In the genomic region with DNA sequence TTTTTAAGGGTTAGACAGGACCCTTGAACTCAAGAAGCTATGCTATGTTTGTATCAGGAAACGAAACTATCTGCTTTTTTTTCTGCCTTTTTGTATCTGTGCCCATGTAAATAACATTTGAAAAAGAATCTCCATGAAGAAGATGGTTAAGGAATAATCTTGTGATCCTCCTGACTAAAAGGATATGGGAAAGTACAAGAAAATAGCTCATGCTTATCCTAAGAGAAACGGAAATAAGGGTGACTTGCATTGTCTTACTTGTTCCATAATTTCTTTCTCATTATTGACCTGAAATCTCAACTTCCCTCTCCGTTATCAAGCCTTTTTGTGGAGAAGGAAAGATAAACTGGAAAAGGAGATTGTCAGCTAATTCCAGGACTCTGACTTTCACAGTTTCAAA, we compare ENCODE assay signal across 8 cellular contexts. TPM values are rescaled to one million over a fixed set of nuclear protein-coding genes. Genes with fewer than 3 reads are reported as not detected.
"Had no signal": no experiment of that assay in that cellular context is flagged by ENCODE, and none has a peak within 500 bp of the region (broad histone marks: within the 10 kb centered on the region; RNA-seq: fewer than 3 reads in every experiment).

No MANE protein-coding gene starts in this region.

- ATAC-seq: GM23338 had no signal

- FAIRE-seq: H1, H54, HTR-8/SVneo had no signal

- H3K4me3 ChIP-seq: GM23338 had no signal

- H3K4me2 ChIP-seq: GM23338 had no signal

- DNase-seq: H9, HCEC 1CT had no signal

- H2AFZ ChIP-seq: GM23338 had no signal

RNA-seq across cellular contexts. Expression of a gene that starts 5.9 kb away (rescaled TPM):
- total RNA-seq: GM23338, H1, H9, HT-29 had no signal
- polyA plus RNA-seq: GM23338, H1, IgD-negative memory B cell had no signal

RNA-seq across cellular contexts. Expression of a gene that starts 57.2 kb away (rescaled TPM):
- total RNA-seq: HT-29 had no signal
